ENCODE assay signal across 1 cellular context in the genomic region with DNA sequence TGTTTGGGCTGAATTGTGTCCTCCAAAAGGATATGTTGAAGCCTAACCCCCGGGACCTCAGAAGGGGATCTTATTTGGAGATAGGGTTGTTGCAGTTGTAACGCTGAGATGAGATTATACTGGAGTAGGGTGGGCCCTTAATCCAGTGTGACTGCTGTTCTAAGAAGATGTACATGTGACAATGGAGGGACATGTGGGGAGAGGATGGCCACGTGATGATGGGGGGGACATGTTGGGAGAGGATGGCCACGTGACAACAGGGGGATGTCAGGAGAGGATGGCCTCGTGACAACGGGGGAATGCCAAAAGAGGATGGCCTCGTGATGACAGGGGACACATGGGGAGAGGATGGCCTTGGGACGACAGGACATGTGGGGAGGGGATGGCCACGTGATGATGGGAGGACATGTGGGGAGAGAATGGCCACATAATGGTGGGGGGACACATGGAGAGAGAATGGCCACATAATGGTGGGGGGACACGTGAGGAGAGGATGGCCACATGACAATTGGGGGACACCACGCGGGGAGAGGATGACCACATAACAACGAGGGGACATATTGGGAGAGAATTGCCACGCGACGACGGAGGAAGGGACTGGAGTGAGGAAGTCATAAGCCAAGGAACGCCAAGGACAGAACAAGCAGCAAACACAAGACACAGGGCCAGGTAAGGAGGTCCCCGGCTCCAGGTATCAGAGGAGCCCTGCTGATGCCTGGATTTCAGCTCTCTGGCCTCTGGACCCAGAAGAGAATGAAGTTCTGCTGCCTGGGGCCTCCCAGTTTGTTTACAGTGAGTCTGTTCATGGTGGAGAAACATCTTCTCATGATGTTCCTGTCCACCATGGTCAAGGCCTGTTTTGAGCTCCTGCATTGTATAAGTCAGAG.
TF ChIP-seq lines count a peak whose summit lies in the region.

No MANE protein-coding gene starts in this region.

TF ChIP-seq in HepG2, 621 proteins besides CTCF, POLR2A, EP300 and RAD21 (continued from another document and continues in another):
- TF ChIP-seq, protein P1, sequence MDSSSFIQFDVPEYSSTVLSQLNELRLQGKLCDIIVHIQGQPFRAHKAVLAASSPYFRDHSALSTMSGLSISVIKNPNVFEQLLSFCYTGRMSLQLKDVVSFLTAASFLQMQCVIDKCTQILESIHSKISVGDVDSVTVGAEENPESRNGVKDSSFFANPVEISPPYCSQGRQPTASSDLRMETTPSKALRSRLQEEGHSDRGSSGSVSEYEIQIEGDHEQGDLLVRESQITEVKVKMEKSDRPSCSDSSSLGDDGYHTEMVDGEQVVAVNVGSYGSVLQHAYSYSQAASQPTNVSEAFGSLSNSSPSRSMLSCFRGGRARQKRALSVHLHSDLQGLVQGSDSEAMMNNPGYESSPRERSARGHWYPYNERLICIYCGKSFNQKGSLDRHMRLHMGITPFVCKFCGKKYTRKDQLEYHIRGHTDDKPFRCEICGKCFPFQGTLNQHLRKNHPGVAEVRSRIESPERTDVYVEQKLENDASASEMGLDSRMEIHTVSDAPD (CRISPR knock-in tag; IDR thresholded peaks at IDR 0.05): 0 out of 2 replicates have a peak, but pooled peaks have one; percentile 9
- TF ChIP-seq KLF16 (CRISPR knock-in tag; IDR thresholded peaks at IDR 0.05) (peak; percentile 89 to 95; a peak in 3 of 4 replicates), ARID5B (CRISPR knock-in tag; IDR thresholded peaks at IDR 0.05) (no peak; the same call in 1 of the 2 replicates), RFX1 (IDR thresholded peaks at IDR 0.05) (no peak), MEF2D (CRISPR knock-in tag; IDR thresholded peaks at IDR 0.05) (peak; percentile 59), MYPOP (CRISPR knock-in tag; IDR thresholded peaks at IDR 0.05) (no peak; the same call in 1 of the 2 replicates), POGZ (CRISPR knock-in tag; IDR thresholded peaks at IDR 0.05) (no peak), MED13 (CRISPR knock-in tag; IDR thresholded peaks at IDR 0.05) (no peak; the same call in 1 of the 2 replicates), ZFY (CRISPR knock-in tag; IDR thresholded peaks at IDR 0.05) (peak; percentile 42), HDAC6 (IDR thresholded peaks at IDR 0.05; ENCODE audit: low read depth, low read length) (no peak), SOX13 (IDR thresholded peaks at IDR 0.05) (no peak; the same call in 1 of the 2 replicates), SOX13 (CRISPR knock-in tag; conservative IDR thresholded peaks at IDR 0.05 in 1 of 2, IDR thresholded peaks at IDR 0.05 in 1 of 2) (no peak), KMT2B (CRISPR knock-in tag; IDR thresholded peaks at IDR 0.05) (peak; percentile 56), FOSL2 (CRISPR knock-in tag; IDR thresholded peaks at IDR 0.05) (no peak), ZSCAN30 (CRISPR knock-in tag; IDR thresholded peaks at IDR 0.05) (0 out of 2 replicates have a peak, but pooled peaks have one; percentile 88), ESRRA (CRISPR knock-in tag; IDR thresholded peaks at IDR 0.05; ENCODE audit: low read depth) (no peak), DMAP1 (CRISPR knock-in tag; IDR thresholded peaks at IDR 0.05) (peak; percentile 70; the same call in 1 of the 2 replicates), SKIL (CRISPR knock-in tag; IDR thresholded peaks at IDR 0.05; ENCODE audit: borderline replicate concordance) (peak; percentile 73), SIN3B (IDR thresholded peaks at IDR 0.05; ENCODE audit: low read length) (no peak), ZNF777 (CRISPR knock-in tag; IDR thresholded peaks at IDR 0.05) (no peak), SMARCC2 (IDR thresholded peaks at IDR 0.05) (no peak), PRDM15 (CRISPR knock-in tag; IDR thresholded peaks at IDR 0.05) (no peak), ZNF513 (CRISPR knock-in tag; conservative IDR thresholded peaks at IDR 0.05) (no peak), E2F5 (CRISPR knock-in tag; conservative IDR thresholded peaks at IDR 0.05) (no peak), KDM6A (CRISPR knock-in tag; IDR thresholded peaks at IDR 0.05; ENCODE audit: low read depth) (peak; percentile 94), TOPORS (CRISPR knock-in tag; IDR thresholded peaks at IDR 0.05) (peak; percentile 68; the same call in 1 of the 2 replicates), TFE3 (CRISPR knock-in tag; IDR thresholded peaks at IDR 0.05) (peak; percentile 95), E2F1 (CRISPR knock-in tag; IDR thresholded peaks at IDR 0.05) (peak; percentile 39; the same call in 1 of the 2 replicates), ZNF367 (CRISPR knock-in tag; IDR thresholded peaks at IDR 0.05; ENCODE audit: borderline replicate concordance) (no peak), NFIB (CRISPR knock-in tag; IDR thresholded peaks at IDR 0.05; ENCODE audit: borderline replicate concordance) (0 out of 2 replicates have a peak, but pooled peaks have one; percentile 93), HOXD1 (CRISPR knock-in tag; IDR thresholded peaks at IDR 0.05) (no peak), LCORL (IDR thresholded peaks at IDR 0.05) (no peak), LCORL (CRISPR knock-in tag; IDR thresholded peaks at IDR 0.05) (no peak; the same call in 1 of the 2 replicates), STAT5B (CRISPR knock-in tag; IDR thresholded peaks at IDR 0.05) (no peak), ZNF614 (CRISPR knock-in tag; IDR thresholded peaks at IDR 0.05; ENCODE audit: borderline replicate concordance) (0 out of 2 replicates have a peak, but pooled peaks have one; percentile 11)
